ENCODE assay signal across 1 cellular context in the genomic region with DNA sequence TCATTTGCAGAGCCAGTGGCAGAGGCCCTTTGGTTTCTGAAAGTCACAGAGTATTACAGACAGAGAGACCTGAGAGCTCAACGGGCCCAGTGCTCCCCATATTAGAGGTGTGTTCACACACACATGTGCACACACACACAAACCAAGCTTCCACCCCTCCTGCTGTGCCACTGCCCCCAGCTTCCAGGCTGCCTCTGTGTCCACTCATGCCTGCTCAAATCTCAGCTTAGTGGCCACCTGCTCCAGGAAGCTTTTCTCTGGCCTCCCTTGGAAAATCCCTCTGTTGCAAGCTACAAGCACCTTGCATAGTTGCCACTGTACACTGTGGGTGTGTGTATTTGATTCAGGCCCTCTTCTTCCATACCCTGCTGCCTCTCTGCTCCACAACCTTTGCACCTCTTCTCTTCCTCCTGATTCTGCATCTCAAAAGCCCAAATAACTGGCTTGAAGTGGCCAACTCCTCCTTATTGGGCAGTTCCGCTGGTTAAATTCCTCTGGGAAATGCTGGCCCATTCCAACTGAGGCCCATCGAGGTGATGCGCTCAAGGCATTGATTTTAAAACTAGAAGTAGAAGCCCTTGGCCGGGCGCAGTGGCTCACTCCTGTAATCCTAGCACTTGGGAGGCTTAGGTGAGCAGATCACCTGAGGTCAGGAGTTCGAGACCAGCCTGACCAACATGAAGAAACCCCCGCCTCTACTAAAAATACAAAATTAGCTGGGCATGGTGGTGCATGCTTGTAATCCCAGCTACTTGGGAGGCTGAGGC.
TF ChIP-seq lines count a peak whose summit lies in the region.

No MANE protein-coding gene starts in this region.

TF ChIP-seq in IMR-90, 13 proteins besides CTCF, POLR2A, EP300 and RAD21 (continued from another document):
- TF ChIP-seq, protein P1, sequence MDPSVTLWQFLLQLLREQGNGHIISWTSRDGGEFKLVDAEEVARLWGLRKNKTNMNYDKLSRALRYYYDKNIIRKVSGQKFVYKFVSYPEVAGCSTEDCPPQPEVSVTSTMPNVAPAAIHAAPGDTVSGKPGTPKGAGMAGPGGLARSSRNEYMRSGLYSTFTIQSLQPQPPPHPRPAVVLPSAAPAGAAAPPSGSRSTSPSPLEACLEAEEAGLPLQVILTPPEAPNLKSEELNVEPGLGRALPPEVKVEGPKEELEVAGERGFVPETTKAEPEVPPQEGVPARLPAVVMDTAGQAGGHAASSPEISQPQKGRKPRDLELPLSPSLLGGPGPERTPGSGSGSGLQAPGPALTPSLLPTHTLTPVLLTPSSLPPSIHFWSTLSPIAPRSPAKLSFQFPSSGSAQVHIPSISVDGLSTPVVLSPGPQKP (IDR thresholded peaks at IDR 0.05; ENCODE audit: borderline replicate concordance, low read depth, low read length) = no peak
- TF ChIP-seq CEBPB (IDR thresholded peaks at IDR 0.05; ENCODE audit: low read depth, low read length) (no peak), BHLHE40 (IDR thresholded peaks at IDR 0.05; ENCODE audit: low read depth, low read length) (no peak), CHD1 (IDR thresholded peaks at IDR 0.05; ENCODE audit: low read depth, low read length) (no peak), RFX5 (IDR thresholded peaks at IDR 0.05; ENCODE audit: low read depth, low read length) (no peak)
